ENCODE assay signal across 17 cellular contexts in genomic region chr3:108345492-108346205, GRCh38. TPM values are rescaled to one million over a fixed set of nuclear protein-coding genes. Genes with fewer than 3 reads are reported as not detected.
A peak's percentile ranks its signal among the peaks of the same experiment; 100 is the strongest.
DNase-seq lines count a peak whose midpoint lies in the region; ATAC-seq and TF ChIP-seq lines count a peak whose summit lies in the region.
"Had no signal": no experiment of that assay in that cellular context is flagged by ENCODE, and none has a peak within 500 bp of the region (broad histone marks: within the 10 kb centered on the region; RNA-seq: fewer than 3 reads in every experiment).

No MANE protein-coding gene starts in this region.

- no peak for TF ChIP-seq POLR2A in thyroid gland (IDR thresholded peaks at IDR 0.05)

- intact Hi-C loops in thyroid gland (cut with DNase I), result no loop called here

- H3K9me2 ChIP-seq in GM23338 (ENCODE audit: insufficient read depth), result no peaks in the 10 kb centered on the region

- DNase-seq in GM23338 (ENCODE audit: low spot score) (peak; percentile 6), NCI-H187 (lab: John Stamatoyannopoulos, UW) (peak; percentile 53 to 66), SW480 (ENCODE audit: low spot score) (peak; percentile 20), nephron progenitor cell (no peak), amniotic stem cell (lab: John Stamatoyannopoulos, UW) (no peak), GM03348 (ENCODE audit: low spot score) (no peak), thyroid gland (no peak), GM19238 (ENCODE audit: insufficient read length, low spot score) (no peak)
- DNase-seq: activated CD8-positive, alpha-beta memory T cell treated with anti-CD3 and anti-CD28 coated beads, Interleukin-2, amount 10 ng/mL, durations not matched to agents 7 days and 5 days; activated naive CD4-positive, alpha-beta T cell treated with anti-CD3 and anti-CD28 coated beads, Interleukin-2, amount 10 ng/mL, durations not matched to agents 7 days and 5 days; CD4-positive, alpha-beta T cell; KG1; NCI-H2227 treated with DMSO at 0.1 percent for 48 hours had no signal

- H3K4me1 Mint-ChIP-seq in GM23338, result peaks cover 6% of the 10 kb centered on the region; the same call in 2 of the 3 replicates
- peaks cover 6% of the 10 kb centered on the region for H3K4me1 Mint-ChIP-seq in nephron progenitor cell

- no peak for ATAC-seq in GM23338
- ATAC-seq: activated CD8-positive, alpha-beta memory T cell treated with anti-CD3 and anti-CD28 coated beads, Interleukin-2, amount 10 ng/mL, durations not matched to agents 7 days and 5 days had no signal

- H3K4me3 Mint-ChIP-seq in GM23338 (no peak overlapping the region), nephron progenitor cell (no peak overlapping the region)
- H3K4me3 Mint-ChIP-seq: activated CD8-positive, alpha-beta memory T cell treated with anti-CD3 and anti-CD28 coated beads, Interleukin-2, amount 10 ng/mL, durations not matched to agents 7 days and 5 days; activated naive CD4-positive, alpha-beta T cell treated with anti-CD3 and anti-CD28 coated beads, Interleukin-2, amount 10 ng/mL, durations not matched to agents 7 days and 5 days; CD4-positive, alpha-beta T cell; nephron had no signal

- H3K27ac ChIP-seq in GM23338 (ENCODE audit: low read depth), result no peak overlapping the region
- no peak overlapping the region for H3K27ac ChIP-seq in thyroid gland
- H3K27ac ChIP-seq: skin epidermis, thoracic aorta had no signal

- 44 to 64% methylated on average over 6 of the region's 6 CpGs for WGBS in thyroid gland, 2 donors

- no peaks in the 10 kb centered on the region for H3K27me3 Mint-ChIP-seq in GM23338 (ENCODE audit: insufficient read depth, low read depth, poor library complexity)
- peaks cover 6% of the 10 kb centered on the region for H3K27me3 Mint-ChIP-seq in nephron progenitor cell (ENCODE audit: low read depth, poor library complexity)

- no peak overlapping the region for H3K4me2 ChIP-seq in GM23338

- H3K36me3 Mint-ChIP-seq in GM23338 (ENCODE audit: low read depth) (no peaks in the 10 kb centered on the region), nephron progenitor cell (ENCODE audit: low read depth) (no peaks in the 10 kb centered on the region)

- H3K27me3 ChIP-seq in GM23338 (ENCODE audit: insufficient read depth), result no peaks in the 10 kb centered on the region
- H3K27me3 ChIP-seq in thyroid gland, result no peaks in the 10 kb centered on the region

- H3K4me1 ChIP-seq in GM23338 (ENCODE audit: insufficient read depth) (peaks cover 5% of the 10 kb centered on the region; the same call in 1 of the 2 replicates), thyroid gland (no peaks in the 10 kb centered on the region)

- H3K9me3 Mint-ChIP-seq in GM23338 (peaks cover 8% of the 10 kb centered on the region; the same call in 1 of the 3 replicates), nephron progenitor cell (no peaks in the 10 kb centered on the region)
- H3K9me3 Mint-ChIP-seq: CD4-positive, alpha-beta T cell had no signal

- H4K20me1 ChIP-seq in GM23338 (replicated peaks; ENCODE audit: insufficient read depth), result no peaks in the 10 kb centered on the region

- no peaks in the 10 kb centered on the region for H3K9me3 ChIP-seq in thyroid gland
- H3K9me3 ChIP-seq: thoracic aorta had no signal

- no peaks in the 10 kb centered on the region for H3F3A ChIP-seq in GM23338 (replicated peaks; ENCODE audit: low read depth)

- H3K79me2 ChIP-seq in GM23338 (replicated peaks; ENCODE audit: insufficient read depth), result no peaks in the 10 kb centered on the region

- H2AFZ ChIP-seq in GM23338, result peak overlapping the region; percentile 72; the same call in 1 of the 2 replicates

- H3K27ac Mint-ChIP-seq in GM23338, result no peak overlapping the region
- peak overlapping the region; percentile 2 for H3K27ac Mint-ChIP-seq in nephron progenitor cell
- H3K27ac Mint-ChIP-seq: activated CD8-positive, alpha-beta memory T cell treated with anti-CD3 and anti-CD28 coated beads, Interleukin-2, amount 10 ng/mL, durations not matched to agents 7 days and 5 days; activated naive CD4-positive, alpha-beta T cell treated with anti-CD3 and anti-CD28 coated beads, Interleukin-2, amount 10 ng/mL, durations not matched to agents 7 days and 5 days; CD4-positive, alpha-beta T cell; nephron had no signal

- no peak for TF ChIP-seq CTCF in GM23338 (conservative IDR thresholded peaks at IDR 0.05; ENCODE audit: low read depth in 2 of 2)
- TF ChIP-seq CTCF in nephron progenitor cell (IDR thresholded peaks at IDR 0.05), result no peak
- TF ChIP-seq CTCF in thyroid gland (IDR thresholded peaks at IDR 0.05), result no peak

- no peak overlapping the region for H3K4me3 ChIP-seq in GM23338
- no peak overlapping the region for H3K4me3 ChIP-seq in thyroid gland (replicated peaks in 1 of 3)
- H3K4me3 ChIP-seq: skin epidermis, thoracic aorta had no signal

- no peaks in the 10 kb centered on the region for H3K36me3 ChIP-seq in GM23338 (ENCODE audit: insufficient read depth)
- no peaks in the 10 kb centered on the region for H3K36me3 ChIP-seq in thyroid gland
- H3K36me3 ChIP-seq: thoracic aorta had no signal

TF ChIP-seq in GM23338, 12 proteins besides CTCF, POLR2A, EP300 and RAD21 (continues in another document):
- TF ChIP-seq ZNF331 (CRISPR knock-in tag; IDR thresholded peaks at IDR 0.05; ENCODE audit: low read depth) (no peak), EZH2 (IDR thresholded peaks at IDR 0.05; ENCODE audit: low read depth, unreplicated experiment) (no peak), STAT1 (IDR thresholded peaks at IDR 0.05; ENCODE audit: unreplicated experiment) (no peak), POLR2AphosphoS5 (IDR thresholded peaks at IDR 0.05; ENCODE audit: low read depth) (no peak), ZNF114 (CRISPR knock-in tag; IDR thresholded peaks at IDR 0.05) (no peak), CREB1 (CRISPR knock-in tag; IDR thresholded peaks at IDR 0.05; ENCODE audit: low read depth) (no peak), EZH2phosphoT487 (IDR thresholded peaks at IDR 0.05; ENCODE audit: unreplicated experiment) (no peak), ETS1 (IDR thresholded peaks at IDR 0.05) (no peak), REST (IDR thresholded peaks at IDR 0.05; ENCODE audit: unreplicated experiment) (no peak)

RNA-seq across cellular contexts. Expression of gene HHLA2, which starts 49.3 kb away (rescaled TPM):
- total RNA-seq in GM23338 (2014; rRNA removed; shearing (Covaris generic)), result not detected in 2 replicates
- polyA plus RNA-seq in GM23338 (2016; fragmentation: Nextera tagmentation; extraction: Ambion mirVana), result not detected in 2 replicates
- not detected for total RNA-seq in thyroid gland
- total RNA-seq: endothelial cell of umbilical vein, thoracic aorta had no signal
- polyA plus RNA-seq: endothelial cell of umbilical vein had no signal

Comparison
In these comparisons a context has a peak if more than half of its experiments do, and no peak if none do; other contexts are left out.
1. DNase-seq: peak in GM23338 (single experiment), NCI-H187 (2 of 2) and SW480 (single experiment); none in nephron progenitor cell (single experiment), amniotic stem cell (single experiment), GM03348 (single experiment), thyroid gland (0 of 2) and GM19238 (single experiment).